ENCODE assay signal across 7 cellular contexts in genomic region chr15:74725845-74726773, GRCh38. TPM values are rescaled to one million over a fixed set of nuclear protein-coding genes. Genes with fewer than 3 reads are reported as not detected.
A peak's percentile ranks its signal among the peaks of the same experiment; 100 is the strongest.
DNase-seq lines count a peak whose midpoint lies in the region; ATAC-seq and TF ChIP-seq lines count a peak whose summit lies in the region.

No MANE protein-coding gene starts in this region.

- no peaks in the 10 kb centered on the region for H3K36me3 Mint-ChIP-seq in activated CD4-positive, alpha-beta memory T cell treated with anti-CD3 and anti-CD28 coated beads for 36 hours
- H3K36me3 Mint-ChIP-seq in effector memory CD8-positive, alpha-beta T cell (ENCODE audit: insufficient read depth), result no peaks in the 10 kb centered on the region

- H3K9me3 Mint-ChIP-seq in activated CD4-positive, alpha-beta memory T cell treated with anti-CD3 and anti-CD28 coated beads for 36 hours, result no peaks in the 10 kb centered on the region
- H3K9me3 Mint-ChIP-seq in effector memory CD8-positive, alpha-beta T cell, result no peaks in the 10 kb centered on the region

- H3K9me3 ChIP-seq in subcutaneous abdominal adipose tissue (ENCODE audit: control insufficient read depth in 5 of 5, low read length in 5 of 5), result no peaks in the 10 kb centered on the region

- peak overlapping the region; percentile 48 to 69 (median 64) for H3K4me3 ChIP-seq in subcutaneous abdominal adipose tissue (ENCODE audit: low read depth in 1 of 5, low read length in 5 of 5)

- ATAC-seq in effector memory CD8-positive, alpha-beta T cell (replicated peaks), result peak; percentile 75
- ATAC-seq in GM19455 (IDR thresholded peaks at IDR 0.05; ENCODE audit: unreplicated experiment), result no peak

- H3K27ac Mint-ChIP-seq in activated CD4-positive, alpha-beta memory T cell treated with anti-CD3 and anti-CD28 coated beads for 36 hours, result peak overlapping the region; percentile 20
- H3K27ac Mint-ChIP-seq in effector memory CD8-positive, alpha-beta T cell, result no peak overlapping the region

- CTCF ChIA-PET in activated CD4-positive, alpha-beta memory T cell treated with anti-CD3 and anti-CD28 coated beads for 36 hours (lab: Charles Lee), result interaction anchor here (0.6 to 3.8 kb wide), 9 partner anchors 28 to 347 kb away, joined by 3 to 13 read pairs (median 4); no protein-coding TSS in a partner anchor

- H3K9ac ChIP-seq in subcutaneous abdominal adipose tissue (ENCODE audit: low read length in 5 of 5), result peak overlapping the region in 3 of 5 donors; percentile 21 to 62 (median 35)

- peak overlapping the region; percentile 67 for H3K4me3 Mint-ChIP-seq in activated CD4-positive, alpha-beta memory T cell treated with anti-CD3 and anti-CD28 coated beads for 36 hours
- H3K4me3 Mint-ChIP-seq in effector memory CD8-positive, alpha-beta T cell, result peak overlapping the region; percentile 83 to 85

- H3K4me1 Mint-ChIP-seq in activated CD4-positive, alpha-beta memory T cell treated with anti-CD3 and anti-CD28 coated beads for 36 hours (ENCODE audit: low read depth), result peaks cover 8% of the 10 kb centered on the region
- H3K4me1 Mint-ChIP-seq in effector memory CD8-positive, alpha-beta T cell (ENCODE audit: low read depth in 2 of 2), result peaks cover 11% of the 10 kb centered on the region in 2 donors

- peak; percentile 16 for TF ChIP-seq CTCF in GM12873 (IDR thresholded peaks at IDR 0.05; ENCODE audit: insufficient read depth, low read depth, low read length, missing control alignments)

- DNase-seq in M059J (ENCODE audit: low read depth) (peak; percentile 39), myocyte (ENCODE audit: low read depth) (peak; percentile 31)
- DNase-seq in activated CD4-positive, alpha-beta memory T cell treated with anti-CD3 and anti-CD28 coated beads for 36 hours, result peak; percentile 74
- peak; percentile 27 to 40 (median 28) for DNase-seq in effector memory CD8-positive, alpha-beta T cell

- peaks cover 14 to 26% (median 21%) of the 10 kb centered on the region in 5 donors for H3K27me3 ChIP-seq in subcutaneous abdominal adipose tissue (ENCODE audit: control insufficient read depth in 5 of 5, insufficient read depth in 4 of 5, low read length in 5 of 5)

- no peak overlapping the region for H3K27ac ChIP-seq in subcutaneous abdominal adipose tissue (ENCODE audit: low read depth, low read length)

- H3K27me3 Mint-ChIP-seq in activated CD4-positive, alpha-beta memory T cell treated with anti-CD3 and anti-CD28 coated beads for 36 hours, result peaks cover 10% of the 10 kb centered on the region
- peaks cover 21 to 34% of the 10 kb centered on the region in 2 donors for H3K27me3 Mint-ChIP-seq in effector memory CD8-positive, alpha-beta T cell

- peaks cover 5 to 16% (median 14%) of the 10 kb centered on the region in 5 donors for H3K4me1 ChIP-seq in subcutaneous abdominal adipose tissue (ENCODE audit: control insufficient read depth in 5 of 5, insufficient read depth in 5 of 5, low read length in 5 of 5)

- intact Hi-C loops in activated CD4-positive, alpha-beta memory T cell treated with anti-CD3 and anti-CD28 coated beads for 36 hours (cut with micrococcal nuclease), result no loop called here

- H3K36me3 ChIP-seq in subcutaneous abdominal adipose tissue (ENCODE audit: control insufficient read depth in 5 of 5, insufficient read depth in 5 of 5, low read length in 5 of 5), result no peaks in the 10 kb centered on the region

- POLR2A ChIA-PET in activated CD4-positive, alpha-beta memory T cell treated with anti-CD3 and anti-CD28 coated beads for 36 hours (lab: Charles Lee), result interaction anchor here (1.0 to 2.0 kb wide), 3 partner anchors 9 to 110 kb away, joined by 3 to 4 read pairs (median 3); partner anchors contain the start of genes CLK3 and EDC3

RNA-seq across cellular contexts. Expression of gene CYP1A1, which starts 0.8 kb away (rescaled TPM):
- 1.4 and 3.3 TPM in 2 replicates for total RNA-seq in M059J (2014; rRNA removed; shearing (Covaris generic))
- 1 to 10 TPM in 1 of 2 experiments, under 1 TPM in 1; 0.64 to 1.1 TPM for total RNA-seq in activated CD4-positive, alpha-beta memory T cell treated with anti-CD3 and anti-CD28 coated beads for 36 hours
- total RNA-seq in myocyte, result not detected in 2 replicates
- polyA plus RNA-seq in myocyte (2012), result not detected

RNA-seq across cellular contexts. Expression of gene CYP1A2, which starts 22.5 kb away (rescaled TPM):
- total RNA-seq in M059J (2014; rRNA removed; shearing (Covaris generic)), result not detected in 2 replicates
- total RNA-seq in activated CD4-positive, alpha-beta memory T cell treated with anti-CD3 and anti-CD28 coated beads for 36 hours, result not detected
- not detected in 2 replicates for total RNA-seq in myocyte
- not detected for polyA plus RNA-seq in myocyte (2012)

RNA-seq across cellular contexts. Expression of gene EDC3, which starts 30.3 kb away (rescaled TPM):
- total RNA-seq in M059J (2014; rRNA removed; shearing (Covaris generic)), result 4.7 and 9.8 TPM in 2 replicates
- 10 to 100 TPM; 36.8 to 39.9 TPM for total RNA-seq in activated CD4-positive, alpha-beta memory T cell treated with anti-CD3 and anti-CD28 coated beads for 36 hours
- total RNA-seq in myocyte, result 8.5 and 9.5 TPM in 2 replicates
- 32.8 TPM for polyA plus RNA-seq in myocyte (2012)

RNA-seq across cellular contexts. Expression of gene CSK, which starts 55.8 kb away (rescaled TPM):
- total RNA-seq in M059J (2014; rRNA removed; shearing (Covaris generic)), result 9.4 and 23.8 TPM in 2 replicates
- total RNA-seq in activated CD4-positive, alpha-beta memory T cell treated with anti-CD3 and anti-CD28 coated beads for 36 hours, result 100 to 1,000 TPM; 260 to 262 TPM
- total RNA-seq in myocyte, result 20.1 and 21.0 TPM in 2 replicates
- polyA plus RNA-seq in myocyte (2012), result 34.7 TPM
